Comparison of ENCODE assay signal across 1 cellular context in the genomic region with DNA sequence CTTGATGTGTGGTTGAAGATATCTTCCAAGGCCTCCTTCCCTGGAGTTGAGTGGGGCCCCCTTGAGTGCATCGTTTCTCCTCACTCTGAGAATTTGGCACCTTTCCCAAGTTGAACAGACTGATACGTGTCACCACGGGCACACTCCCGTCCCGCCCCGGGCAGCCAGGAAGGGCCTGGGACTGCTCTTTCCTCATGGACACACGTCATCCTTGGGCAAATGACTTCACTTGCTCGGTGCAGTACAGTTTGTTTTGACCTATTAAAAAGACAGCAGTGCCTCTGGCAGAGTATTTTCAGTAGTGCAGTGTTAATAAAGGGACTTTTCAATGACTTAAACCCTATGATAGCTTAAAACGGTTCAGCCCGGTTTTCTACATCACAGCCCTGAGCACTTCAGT.
TF ChIP-seq lines count a peak whose summit lies in the region.

No MANE protein-coding gene starts in this region.

TF ChIP-seq in K562, 482 proteins besides CTCF, POLR2A, EP300 and RAD21:
- TF ChIP-seq BCOR (IDR thresholded peaks at IDR 0.05) (no peak), NFIC (IDR thresholded peaks at IDR 0.05) (0 out of 2 replicates have a peak, but pooled peaks have one; percentile 18)
TF ChIP-seq in K562: peak in this region for 1.
